ENCODE assay signal across 1 cellular context in genomic region chr12:53252349-53252916, GRCh38.
TF ChIP-seq lines count a peak whose summit lies in the region.

No MANE protein-coding gene starts in this region.

TF ChIP-seq in SK-N-SH, 30 proteins besides CTCF, POLR2A, EP300 and RAD21 (continued from another document):
- TF ChIP-seq, protein P1, sequence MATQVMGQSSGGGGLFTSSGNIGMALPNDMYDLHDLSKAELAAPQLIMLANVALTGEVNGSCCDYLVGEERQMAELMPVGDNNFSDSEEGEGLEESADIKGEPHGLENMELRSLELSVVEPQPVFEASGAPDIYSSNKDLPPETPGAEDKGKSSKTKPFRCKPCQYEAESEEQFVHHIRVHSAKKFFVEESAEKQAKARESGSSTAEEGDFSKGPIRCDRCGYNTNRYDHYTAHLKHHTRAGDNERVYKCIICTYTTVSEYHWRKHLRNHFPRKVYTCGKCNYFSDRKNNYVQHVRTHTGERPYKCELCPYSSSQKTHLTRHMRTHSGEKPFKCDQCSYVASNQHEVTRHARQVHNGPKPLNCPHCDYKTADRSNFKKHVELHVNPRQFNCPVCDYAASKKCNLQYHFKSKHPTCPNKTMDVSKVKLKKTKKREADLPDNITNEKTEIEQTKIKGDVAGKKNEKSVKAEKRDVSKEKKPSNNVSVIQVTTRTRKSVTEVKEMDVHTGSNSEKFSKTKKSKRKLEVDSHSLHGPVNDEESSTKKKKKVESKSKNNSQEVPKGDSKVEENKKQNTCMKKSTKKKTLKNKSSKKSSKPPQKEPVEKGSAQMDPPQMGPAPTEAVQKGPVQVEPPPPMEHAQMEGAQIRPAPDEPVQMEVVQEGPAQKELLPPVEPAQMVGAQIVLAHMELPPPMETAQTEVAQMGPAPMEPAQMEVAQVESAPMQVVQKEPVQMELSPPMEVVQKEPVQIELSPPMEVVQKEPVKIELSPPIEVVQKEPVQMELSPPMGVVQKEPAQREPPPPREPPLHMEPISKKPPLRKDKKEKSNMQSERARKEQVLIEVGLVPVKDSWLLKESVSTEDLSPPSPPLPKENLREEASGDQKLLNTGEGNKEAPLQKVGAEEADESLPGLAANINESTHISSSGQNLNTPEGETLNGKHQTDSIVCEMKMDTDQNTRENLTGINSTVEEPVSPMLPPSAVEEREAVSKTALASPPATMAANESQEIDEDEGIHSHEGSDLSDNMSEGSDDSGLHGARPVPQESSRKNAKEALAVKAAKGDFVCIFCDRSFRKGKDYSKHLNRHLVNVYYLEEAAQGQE (IDR thresholded peaks at IDR 0.05; ENCODE audit: low read depth, low read length) = no peak
- TF ChIP-seq POLR2AphosphoS5 (IDR thresholded peaks at IDR 0.05; ENCODE audit: low read depth, low read length) = 0 out of 2 replicates have a peak, but pooled peaks have one; percentile 2
- TF ChIP-seq USF2 (IDR thresholded peaks at IDR 0.05; ENCODE audit: borderline replicate concordance, low read depth, low read length) = no peak
- no peak for TF ChIP-seq JUND (IDR thresholded peaks at IDR 0.05)
- TF ChIP-seq TEAD4 (IDR thresholded peaks at IDR 0.05; ENCODE audit: borderline replicate concordance, insufficient read depth) = no peak
- peak; percentile 10; the same call in 1 of the 2 replicates for TF ChIP-seq SIN3A (IDR thresholded peaks at IDR 0.05; ENCODE audit: borderline replicate concordance, low read depth, low read length)
- TF ChIP-seq ZBTB33 (IDR thresholded peaks at IDR 0.05; ENCODE audit: borderline replicate concordance, low read depth) = no peak
- no peak for TF ChIP-seq TCF12 (IDR thresholded peaks at IDR 0.05)
